8 cellular contexts compared by ENCODE assay signal in genomic region chr17:35731239-35731931, GRCh38. TPM values are rescaled to one million over a fixed set of nuclear protein-coding genes. Genes with fewer than 3 reads are reported as not detected.
DNase-seq lines count a peak whose midpoint lies in the region; ATAC-seq and TF ChIP-seq lines count a peak whose summit lies in the region.

RASL10B (plus strand) TSS chr17:35731639; CDS start chr17:35735185, 3,546 bp downstream.

- no peak within 1 kb of the TSS for H3K4me2 ChIP-seq in OCI-LY7 (ENCODE audit: low read length)

- no TSS peak for BruUV-seq in OCI-LY7 (replicated peaks; lab: Mats Ljungman, UMichigan)

- peaks cover 3% of the 10 kb centered on the region; the same call in 1 of the 2 replicates for H3K36me3 ChIP-seq in OCI-LY7 (ENCODE audit: insufficient read depth, low read length)

- CTCF ChIA-PET in OCI-LY7 (lab: Charles Lee; ENCODE audit: unreplicated experiment): no interaction called here

- no peaks in the 10 kb centered on the region for H3K79me2 ChIP-seq in OCI-LY7 (ENCODE audit: insufficient read depth, low read depth, low read length)

- H3K9me2 ChIP-seq in OCI-LY7 (ENCODE audit: insufficient read depth, low read length): no peaks in the 10 kb centered on the region

- no peak for ATAC-seq in GM18498 (IDR thresholded peaks at IDR 0.05; ENCODE audit: unreplicated experiment)

- intact Hi-C loops in OCI-LY7 (cut with micrococcal nuclease; ENCODE audit: unreplicated experiment): no loop called here

- POLR2A ChIA-PET in OCI-LY7 (lab: Charles Lee): no interaction called here

- H3K4me3 ChIP-seq in LNCaP clone FGC (ENCODE audit: low read depth, low read length) (peak within 1 kb of the TSS; percentile 41), OCI-LY7 (ENCODE audit: low read depth, low read length, poor library complexity, severe bottlenecking) (no peak within 1 kb of the TSS)

- DNase-seq in COLO829 (ENCODE audit: low spot score) (peak; percentile 63), LNCaP clone FGC (ENCODE audit: low read depth) (no peak), epidermal melanocyte (ENCODE audit: insufficient read length, low spot score) (peak; percentile 82), mesenteric fat pad (ENCODE audit: low spot score) (no peak), OCI-LY7 (ENCODE audit: low spot score) (no peak)
- DNase-seq in activated CD8-positive, alpha-beta memory T cell treated with anti-CD3 and anti-CD28 coated beads, Interleukin-2, amount 50 U/mL, for 48 hours: peak; percentile 77
- DNase-seq in stimulated activated CD8-positive, alpha-beta memory T cell treated with anti-CD3 and anti-CD28 coated beads, Interleukin-4, amount 100 ng/mL, for 24 hours (ENCODE audit: low read depth): peak; percentile 39

- no peaks in the 10 kb centered on the region for H4K20me1 ChIP-seq in OCI-LY7 (ENCODE audit: insufficient read depth, low read length)

- TF ChIP-seq CTCF in LNCaP clone FGC (IDR thresholded peaks at IDR 0.05; ENCODE audit: control insufficient read depth, extremely low read depth, insufficient read depth) (no peak), OCI-LY7 (conservative IDR thresholded peaks at IDR 0.05; ENCODE audit: low read length) (no peak)

- H3K27ac ChIP-seq in OCI-LY7 (ENCODE audit: low read depth, low read length, poor library complexity, severe bottlenecking): no peak within 1 kb of the TSS

- no peak within 1 kb of the TSS for H2AFZ ChIP-seq in OCI-LY7 (ENCODE audit: low read length)

- peaks cover 16% of the 10 kb centered on the region for H3K4me1 ChIP-seq in OCI-LY7 (ENCODE audit: insufficient read depth, low read length, poor library complexity, severe bottlenecking)

- no peaks in the 10 kb centered on the region for H3K9me3 ChIP-seq in OCI-LY7 (ENCODE audit: low read length)

RNA-seq across cellular contexts. Expression of gene RASL10B, which starts in this region (rescaled TPM):
- total RNA-seq in mesenteric fat pad (24.3 TPM), OCI-LY7 (2022) (not detected in 2 replicates)
- total RNA-seq in OCI-LY7 (2014; rRNA removed; shearing (Covaris generic)): not detected in 2 replicates

Comparison
In these comparisons a context has a peak if more than half of its experiments do, and no peak if none do; other contexts are left out.
1. RNA of gene RASL10B (total RNA-seq): 24.3 TPM in mesenteric fat pad (single experiment); not detected in OCI-LY7; every median in the first group is over 10 times any median in the second.
2. DNase-seq: peak in COLO829 (single experiment), activated CD8-positive, alpha-beta memory T cell treated with anti-CD3 and anti-CD28 coated beads, Interleukin-2, amount 50 U/mL, for 48 hours (single experiment), epidermal melanocyte (single experiment) and stimulated activated CD8-positive, alpha-beta memory T cell treated with anti-CD3 and anti-CD28 coated beads, Interleukin-4, amount 100 ng/mL, for 24 hours (single experiment); none in LNCaP clone FGC (single experiment), mesenteric fat pad (single experiment) and OCI-LY7 (single experiment).